In the genomic region with DNA sequence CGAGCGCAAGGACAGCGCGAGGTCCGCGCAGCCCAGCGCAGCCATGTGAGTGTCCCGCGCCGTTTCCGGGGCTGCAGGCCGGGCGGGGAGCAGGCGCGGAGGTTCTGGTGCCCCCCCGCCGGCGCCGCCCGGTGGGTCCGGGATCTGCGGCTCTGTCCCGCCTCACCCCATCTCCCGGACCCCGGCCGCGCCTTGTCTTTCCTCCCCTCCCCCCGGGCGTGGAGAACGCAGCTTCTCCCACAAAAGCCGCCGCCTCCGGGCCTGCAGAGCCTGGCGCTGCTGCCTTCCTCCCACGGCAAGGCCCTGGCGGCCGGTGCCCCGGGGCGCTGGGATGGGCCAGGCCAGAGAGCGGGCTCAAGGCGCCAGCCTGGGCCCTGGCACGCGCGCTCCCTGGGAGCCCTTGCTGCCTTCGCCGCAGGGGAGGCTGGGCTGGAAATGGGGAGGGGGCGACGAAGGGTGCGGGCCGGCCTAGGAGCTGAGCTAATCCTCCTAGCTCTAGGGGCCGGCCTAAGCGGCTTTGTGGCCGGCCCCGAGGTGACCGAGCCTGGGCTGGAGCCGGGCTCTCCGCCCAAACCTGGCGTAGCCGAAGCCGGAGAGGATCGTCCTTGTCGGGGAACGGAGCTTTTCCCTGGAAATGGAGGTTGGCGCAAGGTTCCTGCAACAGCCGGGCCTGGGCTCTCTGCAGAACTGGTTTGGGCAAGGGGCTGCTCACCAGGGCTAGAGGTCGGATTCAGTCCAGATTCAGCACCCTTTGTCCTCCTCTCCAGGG, we compare ENCODE assay signal across 8 cellular contexts. TPM values are rescaled to one million over a fixed set of nuclear protein-coding genes. Genes with fewer than 3 reads are reported as not detected.
DNase-seq lines count a peak whose midpoint lies in the region; ATAC-seq, FAIRE-seq and TF ChIP-seq lines count a peak whose summit lies in the region.

No MANE protein-coding gene starts in this region.

- peak; percentile 82 to 85 for TF ChIP-seq POLR2A in gastrocnemius medialis (IDR thresholded peaks at IDR 0.05)

- H3K4me3 ChIP-seq in adipocyte (ENCODE audit: low read length) (peak overlapping the region; percentile 98), hepatocyte (peak overlapping the region; percentile 91), gastrocnemius medialis (peak overlapping the region; percentile 77 to 97 (median 93))

- peaks cover 10% of the 10 kb centered on the region for H4K20me1 ChIP-seq in hepatocyte (ENCODE audit: insufficient read depth, poor library complexity, severe bottlenecking)

- DNase-seq in NCI-H748 (lab: John Stamatoyannopoulos, UW; ENCODE audit: unreplicated experiment): peak; percentile 56
- no peak for DNase-seq in NCI-H748 treated with DMSO at 0.1 percent for 48 hours (lab: John Stamatoyannopoulos, UW)
- peak; percentile 16 for DNase-seq in NCI-H1092 (lab: John Stamatoyannopoulos, UW)
- DNase-seq in adipocyte (ENCODE audit: low read depth): peak; percentile 78
- peak; percentile 67 for DNase-seq in hepatocyte (ENCODE audit: low spot score)
- DNase-seq in gastrocnemius medialis: no peak
- DNase-seq in DMS79 (lab: John Stamatoyannopoulos, UW): no peak
- DNase-seq in HTR-8/SVneo (ENCODE audit: insufficient read length, low spot score): no peak

- H3K27ac ChIP-seq in hepatocyte: peak overlapping the region; percentile 76
- peak overlapping the region; percentile 91 to 99 (median 93) for H3K27ac ChIP-seq in gastrocnemius medialis

- H3K36me3 ChIP-seq in adipocyte (ENCODE audit: control insufficient read depth, insufficient read depth, low read length, severe bottlenecking) (no peaks in the 10 kb centered on the region), hepatocyte (replicated peaks; ENCODE audit: insufficient read depth, low read depth) (no peaks in the 10 kb centered on the region), gastrocnemius medialis (no peaks in the 10 kb centered on the region)

- peak; percentile 51 to 55 for ATAC-seq in gastrocnemius medialis

- 2% methylated on average over 33 of the region's 66 CpGs for WGBS in hepatocyte (ENCODE audit: low lambda C conversion rate, missing lambda C conversion rate)

- H3K4me1 ChIP-seq in adipocyte (ENCODE audit: control insufficient read depth, insufficient read depth, low read length): peaks cover 18% of the 10 kb centered on the region
- peaks cover 24% of the 10 kb centered on the region for H3K4me1 ChIP-seq in hepatocyte (ENCODE audit: insufficient read depth)
- peaks cover 16 to 28% of the 10 kb centered on the region in 2 donors for H3K4me1 ChIP-seq in gastrocnemius medialis

- no peaks in the 10 kb centered on the region for H3K9me2 ChIP-seq in hepatocyte (replicated peaks; ENCODE audit: insufficient read depth)

- peak overlapping the region; percentile 99 for H3K9ac ChIP-seq in adipocyte (ENCODE audit: low read length)

- intact Hi-C loops in gastrocnemius medialis (cut with DNase I; ENCODE audit: low total_unique reads): loop anchor here (1.0 to 10.0 kb wide), 2 partner anchors 33 to 276 kb away; a partner anchor contains a TSS

- H3K4me2 ChIP-seq in hepatocyte: peak overlapping the region; percentile 96

- TF ChIP-seq CTCF in hepatocyte (IDR thresholded peaks at IDR 0.05; ENCODE audit: poor library complexity): no peak
- no peak for TF ChIP-seq CTCF in gastrocnemius medialis (IDR thresholded peaks at IDR 0.05 in 4 of 5, conservative IDR thresholded peaks at IDR 0.05 in 1 of 5)

- in situ Hi-C loops in gastrocnemius medialis (cut with MboI; ENCODE audit: low sequenced_read_pairs in 4 of 4): loop anchor here in 2 of 4 donors (10.0 kb wide), 2 partner anchors 126 to 136 kb away; a partner anchor contains a TSS

- H3K27me3 ChIP-seq in adipocyte (replicated peaks; ENCODE audit: control insufficient read depth, insufficient read depth, low read length): no peaks in the 10 kb centered on the region
- H3K27me3 ChIP-seq in hepatocyte: no peaks in the 10 kb centered on the region
- no peaks in the 10 kb centered on the region for H3K27me3 ChIP-seq in gastrocnemius medialis

- peaks cover 33% of the 10 kb centered on the region for H3K79me2 ChIP-seq in hepatocyte

- H3K9me3 ChIP-seq in adipocyte (ENCODE audit: control insufficient read depth, low read length): no peaks in the 10 kb centered on the region
- H3K9me3 ChIP-seq in hepatocyte (ENCODE audit: low read depth): no peaks in the 10 kb centered on the region
- no peaks in the 10 kb centered on the region for H3K9me3 ChIP-seq in gastrocnemius medialis

- H2AFZ ChIP-seq in hepatocyte: peak overlapping the region; percentile 73

- no peak for FAIRE-seq in HTR-8/SVneo (lab: Jason Lieb, UNC)

RNA-seq across cellular contexts. Expression of a gene that starts 0.4 kb away (rescaled TPM):
- total RNA-seq in hepatocyte (12.5 and 12.9 TPM in 2 replicates), gastrocnemius medialis (10 to 100 TPM; 10.6 to 65.4 (median 25.1) TPM)
- polyA plus RNA-seq in hepatocyte: 37.8 and 38.3 TPM in 2 replicates

RNA-seq across cellular contexts. Expression of a gene that starts 33.3 kb away (rescaled TPM):
- 44.1 and 46.0 TPM in 2 replicates for total RNA-seq in hepatocyte
- polyA plus RNA-seq in hepatocyte: 35.5 and 36.8 TPM in 2 replicates
- 10 to 100 TPM; 25.9 to 35.9 (median 30.3) TPM for total RNA-seq in gastrocnemius medialis

RNA-seq across cellular contexts. Expression of a gene that starts 45.7 kb away (rescaled TPM):
- 1.9 TPM in 1 of 2 replicates, not detected in the other for total RNA-seq in hepatocyte
- polyA plus RNA-seq in hepatocyte: 0.93 and 2.3 TPM in 2 replicates
- not detected for total RNA-seq in gastrocnemius medialis

RNA-seq across cellular contexts. Expression of a gene that starts 48.1 kb away (rescaled TPM):
- total RNA-seq in hepatocyte: 115 and 157 TPM in 2 replicates
- 223 and 232 TPM in 2 replicates for polyA plus RNA-seq in hepatocyte
- 100 to 1,000 TPM; 117 to 211 (median 157) TPM for total RNA-seq in gastrocnemius medialis

Comparison
In these comparisons a context has a peak if more than half of its experiments do, and no peak if none do; other contexts are left out.
1. DNase-seq: peak in NCI-H748 (single experiment), NCI-H1092 (single experiment), adipocyte (single experiment) and hepatocyte (single experiment); none in NCI-H748 treated with DMSO at 0.1 percent for 48 hours (single experiment), gastrocnemius medialis (0 of 2), DMS79 (single experiment) and HTR-8/SVneo (single experiment).
2. Peak in every context shown above with its lines, with median percentiles within 50 percentile points of each other: H3K4me3 ChIP-seq.